ENCODE assay signal across 20 cellular contexts in the genomic region with DNA sequence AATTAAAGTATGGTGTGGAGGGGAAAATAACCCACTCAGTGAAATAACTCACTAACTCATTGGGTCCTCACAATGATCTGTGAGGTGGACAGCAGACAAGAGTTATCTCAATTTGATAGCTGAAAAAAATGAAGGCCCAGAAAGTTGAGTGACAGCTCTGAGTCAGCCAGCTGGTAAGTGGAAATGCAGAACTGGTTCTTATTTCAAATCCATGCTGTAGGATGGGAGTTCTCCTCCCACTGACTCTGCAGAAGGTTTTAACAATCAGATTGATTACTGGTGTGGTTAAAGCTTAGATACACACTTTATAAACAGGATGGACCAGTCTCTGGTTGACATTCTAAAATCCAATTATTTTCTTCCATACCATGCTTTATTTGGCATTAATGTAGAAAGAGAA.
"Had no signal": no experiment of that assay in that cellular context is flagged by ENCODE, and none has a peak within 500 bp of the region (broad histone marks: within the 10 kb centered on the region; RNA-seq: fewer than 3 reads in every experiment).

No MANE protein-coding gene starts in this region.

- H3K9me3 Mint-ChIP-seq: activated T-helper 17 cell treated with anti-CD3 and anti-CD28 coated beads, Interleukin-2, amount 50 U/mL, for 72 hours; endodermal cell; naive thymus-derived CD8-positive, alpha-beta T cell; stimulated activated naive B cell treated with anti-CD40 and anti-IgM and Interleukin-4, amounts not matched to agents 10 μg/mL and 1 μg/mL and 100 μg/mL, for 72 hours had no signal

- H3K36me3 ChIP-seq: vagina had no signal

- DNase-seq: activated CD4-positive, alpha-beta T cell treated with anti-CD3 and anti-CD28 coated beads, Interleukin-2, amount 10 ng/mL, durations not matched to agents 7 days and 5 days; activated CD4-positive, CD25-positive, alpha-beta regulatory T cell; activated CD8-positive, alpha-beta memory T cell treated with anti-CD3 and anti-CD28 coated beads for 24 hours; activated naive CD4-positive, alpha-beta T cell treated with anti-CD3 and anti-CD28 coated beads, Interleukin-2, amount 50 U/mL, for 16 hours; activated T-cell treated with anti-CD3 and anti-CD28 coated beads for 4 hours; dorsolateral prefrontal cortex; endodermal cell; left colon; mammary epithelial cell; naive thymus-derived CD8-positive, alpha-beta T cell; occipital lobe; stimulated activated CD4-positive, alpha-beta T cell treated with anti-CD3 and anti-CD28 coated beads, Interleukin-2, amount 100 ng/mL, for 48 hours; stimulated activated naive B cell treated with anti-CD40 and anti-IgM and Interleukin-4, amounts not matched to agents 10 μg/mL and 1 μg/mL and 100 μg/mL, for 72 hours; T-helper 17 cell; tibial artery had no signal

- H3K27me3 Mint-ChIP-seq: activated CD4-positive, alpha-beta T cell treated with anti-CD3 and anti-CD28 coated beads, Interleukin-2, amount 10 ng/mL, durations not matched to agents 7 days and 5 days; activated T-helper 17 cell treated with anti-CD3 and anti-CD28 coated beads, Interleukin-2, amount 50 U/mL, for 72 hours; naive thymus-derived CD8-positive, alpha-beta T cell; stimulated activated naive B cell treated with anti-CD40 and anti-IgM and Interleukin-4, amounts not matched to agents 10 μg/mL and 1 μg/mL and 100 μg/mL, for 72 hours; T-helper 17 cell had no signal

- H3K27ac ChIP-seq: cardiac muscle cell, tibial artery, vagina had no signal

- H3K36me3 Mint-ChIP-seq: naive thymus-derived CD8-positive, alpha-beta T cell; stimulated activated naive B cell treated with anti-CD40 and anti-IgM and Interleukin-4, amounts not matched to agents 10 μg/mL and 1 μg/mL and 100 μg/mL, for 72 hours had no signal

- H3K27me3 ChIP-seq: cardiac muscle cell, dorsolateral prefrontal cortex, tibial artery, vagina had no signal

- H3K4me1 Mint-ChIP-seq: stimulated activated naive B cell treated with anti-CD40 and anti-IgM and Interleukin-4, amounts not matched to agents 10 μg/mL and 1 μg/mL and 100 μg/mL, for 72 hours had no signal

- ATAC-seq: activated T-helper 17 cell treated with anti-CD3 and anti-CD28 coated beads, Interleukin-2, amount 50 U/mL, for 72 hours; left colon; naive thymus-derived CD8-positive, alpha-beta T cell; stimulated activated naive B cell treated with anti-CD40 and anti-IgM and Interleukin-4, amounts not matched to agents 10 μg/mL and 1 μg/mL and 100 μg/mL, for 72 hours; T-helper 17 cell had no signal

- FAIRE-seq: islet of Langerhans, TTC549 had no signal

- H3K27ac Mint-ChIP-seq: activated CD4-positive, alpha-beta T cell treated with anti-CD3 and anti-CD28 coated beads, Interleukin-2, amount 10 ng/mL, durations not matched to agents 7 days and 5 days; activated T-helper 17 cell treated with anti-CD3 and anti-CD28 coated beads, Interleukin-2, amount 50 U/mL, for 72 hours; endodermal cell; naive thymus-derived CD8-positive, alpha-beta T cell; stimulated activated naive B cell treated with anti-CD40 and anti-IgM and Interleukin-4, amounts not matched to agents 10 μg/mL and 1 μg/mL and 100 μg/mL, for 72 hours; T-helper 17 cell had no signal

- H3K9me3 ChIP-seq: tibial artery, vagina had no signal

- H3K4me3 ChIP-seq: cardiac muscle cell, dorsolateral prefrontal cortex, tibial artery, vagina had no signal

- H3K4me3 Mint-ChIP-seq: activated CD4-positive, alpha-beta T cell treated with anti-CD3 and anti-CD28 coated beads, Interleukin-2, amount 10 ng/mL, durations not matched to agents 7 days and 5 days; activated T-helper 17 cell treated with anti-CD3 and anti-CD28 coated beads, Interleukin-2, amount 50 U/mL, for 72 hours; endodermal cell; naive thymus-derived CD8-positive, alpha-beta T cell; stimulated activated naive B cell treated with anti-CD40 and anti-IgM and Interleukin-4, amounts not matched to agents 10 μg/mL and 1 μg/mL and 100 μg/mL, for 72 hours; T-helper 17 cell had no signal

- H3K4me1 ChIP-seq: tibial artery had no signal
